ENCODE assay signal across 2 cellular contexts in genomic region chr20:57229490-57229889, GRCh38.
TF ChIP-seq lines count a peak whose summit lies in the region.

No MANE protein-coding gene starts in this region.

TF ChIP-seq in GM23338, 12 proteins besides CTCF, POLR2A, EP300 and RAD21 (continued from another document):
- TF ChIP-seq ETS1 (IDR thresholded peaks at IDR 0.05) = no peak
- no peak for TF ChIP-seq CREB1 (CRISPR knock-in tag; IDR thresholded peaks at IDR 0.05; ENCODE audit: low read depth)
- no peak for TF ChIP-seq EZH2phosphoT487 (IDR thresholded peaks at IDR 0.05; ENCODE audit: unreplicated experiment)
- no peak for TF ChIP-seq ZNF331 (CRISPR knock-in tag; IDR thresholded peaks at IDR 0.05; ENCODE audit: low read depth)
- TF ChIP-seq STAT1 (IDR thresholded peaks at IDR 0.05; ENCODE audit: unreplicated experiment) = no peak
- no peak for TF ChIP-seq POLR2AphosphoS5 (IDR thresholded peaks at IDR 0.05; ENCODE audit: low read depth)
- TF ChIP-seq ZNF114 (CRISPR knock-in tag; IDR thresholded peaks at IDR 0.05) = no peak
- no peak for TF ChIP-seq REST (IDR thresholded peaks at IDR 0.05; ENCODE audit: unreplicated experiment)
- TF ChIP-seq ZNF462 (CRISPR knock-in tag; IDR thresholded peaks at IDR 0.05) = no peak
- no peak for TF ChIP-seq EZH2 (IDR thresholded peaks at IDR 0.05; ENCODE audit: low read depth, unreplicated experiment)

TF ChIP-seq in H1, 55 proteins besides CTCF, POLR2A, EP300 and RAD21 (continued from another document):
- no peak for TF ChIP-seq KDM4A (IDR thresholded peaks at IDR 0.05; ENCODE audit: low read depth, low read length, severe bottlenecking)
- TF ChIP-seq CEBPB (IDR thresholded peaks at IDR 0.05; ENCODE audit: low read depth, low read length) = no peak
- TF ChIP-seq FOSL1 (IDR thresholded peaks at IDR 0.05; ENCODE audit: insufficient read depth, low read depth, low read length) = no peak
- TF ChIP-seq SRF (IDR thresholded peaks at IDR 0.05; ENCODE audit: low read depth, low read length) = no peak
- no peak for TF ChIP-seq ATF3 (IDR thresholded peaks at IDR 0.05; ENCODE audit: insufficient read depth, low read depth, low read length)
- no peak for TF ChIP-seq TAF1 (IDR thresholded peaks at IDR 0.05; ENCODE audit: low read depth, low read length)
- no peak for TF ChIP-seq TEAD4 (IDR thresholded peaks at IDR 0.05; ENCODE audit: low read depth, low read length)
- no peak for TF ChIP-seq CBX8 (IDR thresholded peaks at IDR 0.05; ENCODE audit: borderline replicate concordance, low read depth, low read length)
- no peak for TF ChIP-seq POLR2AphosphoS5 (IDR thresholded peaks at IDR 0.05; ENCODE audit: low read depth, low read length)
- no peak for TF ChIP-seq RXRA (IDR thresholded peaks at IDR 0.05; ENCODE audit: insufficient read depth, low read depth, low read length)
- no peak for TF ChIP-seq ASH2L (IDR thresholded peaks at IDR 0.05; ENCODE audit: low read length)
